Comparison of ENCODE assay signal across 27 cellular contexts in genomic region chr19:45814166-45814780, GRCh38. TPM values are rescaled to one million over a fixed set of nuclear protein-coding genes. Genes with fewer than 3 reads are reported as not detected.
DNase-seq lines count a peak whose midpoint lies in the region; ATAC-seq and TF ChIP-seq lines count a peak whose summit lies in the region.
"Had no signal": no experiment of that assay in that cellular context is flagged by ENCODE, and none has a peak within 500 bp of the region (broad histone marks: within the 10 kb centered on the region; RNA-seq: fewer than 3 reads in every experiment).

No MANE protein-coding gene starts in this region.

- H3K27me3 ChIP-seq in H7 (ENCODE audit: control insufficient read depth, insufficient read depth, low read length) (no peaks in the 10 kb centered on the region; the same call in 1 of the 2 replicates), parathyroid adenoma (ENCODE audit: control insufficient read depth, insufficient read depth, low read length) (no peaks in the 10 kb centered on the region)
- H3K27me3 ChIP-seq: adrenal gland, Peyer's patch, upper lobe of left lung had no signal

- no peaks in the 10 kb centered on the region for H3K36me3 ChIP-seq in H7 (replicated peaks; ENCODE audit: control insufficient read depth, insufficient read depth, low read length)
- no peaks in the 10 kb centered on the region for H3K36me3 ChIP-seq in parathyroid adenoma (ENCODE audit: control insufficient read depth, insufficient read depth, low read length)
- H3K36me3 ChIP-seq: adrenal gland had no signal

- H3K4me3 ChIP-seq in H7 (ENCODE audit: insufficient read depth, low read depth, low read length) (peak overlapping the region; percentile 78; the same call in 1 of the 2 replicates), iPS-11a (ENCODE audit: low read depth, low read length) (peak overlapping the region; percentile 43), parathyroid adenoma (ENCODE audit: low read depth, low read length) (peak overlapping the region; percentile 74)
- H3K4me3 ChIP-seq: adrenal gland had no signal

- H3K9me3 ChIP-seq in parathyroid adenoma (ENCODE audit: control insufficient read depth, low read length): no peaks in the 10 kb centered on the region
- H3K9me3 ChIP-seq: adrenal gland, lower lobe of right lung, Peyer's patch, upper lobe of left lung had no signal

- H2AFZ ChIP-seq in parathyroid adenoma: no peak overlapping the region

- H3K4me2 ChIP-seq in parathyroid adenoma (ENCODE audit: low read length): peak overlapping the region; percentile 90

- H3K4me1 ChIP-seq in parathyroid adenoma: no peaks in the 10 kb centered on the region

- H3K79me2 ChIP-seq in parathyroid adenoma: no peaks in the 10 kb centered on the region

- ATAC-seq in GM18907 (IDR thresholded peaks at IDR 0.05; ENCODE audit: unreplicated experiment) (no peak), GM21367 (IDR thresholded peaks at IDR 0.05; ENCODE audit: unreplicated experiment) (no peak)
- ATAC-seq: lower lobe of right lung; SK-N-SH treated with all-trans-retinoic acid at 6 μM for 48 hours; stimulated activated naive CD8-positive, alpha-beta T cell treated with anti-CD3 and anti-CD28 coated beads, Interleukin-15, amount 100 ng/mL, for 72 hours had no signal

- no peak overlapping the region for H3K4me3 Mint-ChIP-seq in activated naive CD8-positive, alpha-beta T cell treated with anti-CD3 and anti-CD28 coated beads for 36 hours
- H3K4me3 Mint-ChIP-seq in progenitor cell of endocrine pancreas (ENCODE audit: low read depth): no peak overlapping the region
- H3K4me3 Mint-ChIP-seq: stimulated activated naive CD8-positive, alpha-beta T cell treated with anti-CD3 and anti-CD28 coated beads, Interleukin-15, amount 100 ng/mL, for 72 hours had no signal

- no peak overlapping the region for H3K27ac ChIP-seq in parathyroid adenoma
- H3K27ac ChIP-seq: adrenal gland, HL-60, lower lobe of right lung, Peyer's patch, upper lobe of left lung had no signal

- no peak overlapping the region for H3K9ac ChIP-seq in parathyroid adenoma

- H3K9me3 Mint-ChIP-seq in activated naive CD8-positive, alpha-beta T cell treated with anti-CD3 and anti-CD28 coated beads for 36 hours: no peaks in the 10 kb centered on the region
- no peaks in the 10 kb centered on the region for H3K9me3 Mint-ChIP-seq in progenitor cell of endocrine pancreas (ENCODE audit: low read depth)
- H3K9me3 Mint-ChIP-seq: immature natural killer cell; stimulated activated naive CD8-positive, alpha-beta T cell treated with anti-CD3 and anti-CD28 coated beads, Interleukin-15, amount 100 ng/mL, for 72 hours had no signal

- peaks cover 11% of the 10 kb centered on the region for H3K4me1 Mint-ChIP-seq in activated naive CD8-positive, alpha-beta T cell treated with anti-CD3 and anti-CD28 coated beads for 36 hours
- H3K4me1 Mint-ChIP-seq in progenitor cell of endocrine pancreas (ENCODE audit: low read depth): peaks cover 2% of the 10 kb centered on the region

- DNase-seq in H7 (no peak), KG1 (lab: John Stamatoyannopoulos, UW) (no peak), progenitor cell of endocrine pancreas (ENCODE audit: low spot score, unreplicated experiment) (no peak)
- no peak for DNase-seq in activated naive CD8-positive, alpha-beta T cell treated with anti-CD3 and anti-CD28 coated beads for 36 hours
- DNase-seq: activated CD4-positive, alpha-beta T cell treated with anti-CD3 and anti-CD28 coated beads for 1 hour; activated effector memory CD4-positive, alpha-beta T cell treated with Interleukin-2 at 50 U/mL for 16 hours; adrenal gland; immature natural killer cell; KBM-7; NCI-H1048; NCI-H2029 treated with DMSO at 0.1 percent for 48 hours; NCI-H446 treated with DMSO at 0.1 percent for 48 hours; Peyer's patch; stimulated activated CD4-positive, alpha-beta T cell treated with anti-CD3 and anti-CD28 coated beads, Interleukin-2, amount 100 ng/mL, for 24 hours; stimulated activated naive CD8-positive, alpha-beta T cell treated with anti-CD3 and anti-CD28 coated beads, Interleukin-15, amount 100 ng/mL, for 72 hours; T1000 had no signal

- H3K36me3 Mint-ChIP-seq in activated naive CD8-positive, alpha-beta T cell treated with anti-CD3 and anti-CD28 coated beads for 36 hours: peaks cover 2% of the 10 kb centered on the region
- no peaks in the 10 kb centered on the region for H3K36me3 Mint-ChIP-seq in progenitor cell of endocrine pancreas (ENCODE audit: insufficient read depth)
- H3K36me3 Mint-ChIP-seq: immature natural killer cell had no signal

- H3K27me3 Mint-ChIP-seq in activated naive CD8-positive, alpha-beta T cell treated with anti-CD3 and anti-CD28 coated beads for 36 hours: peaks cover 36% of the 10 kb centered on the region
- H3K27me3 Mint-ChIP-seq in progenitor cell of endocrine pancreas: peaks cover 3% of the 10 kb centered on the region

- H3K27ac Mint-ChIP-seq in activated naive CD8-positive, alpha-beta T cell treated with anti-CD3 and anti-CD28 coated beads for 36 hours: peak overlapping the region; percentile 28
- no peak overlapping the region for H3K27ac Mint-ChIP-seq in progenitor cell of endocrine pancreas
- H3K27ac Mint-ChIP-seq: B cell; immature natural killer cell; stimulated activated naive CD8-positive, alpha-beta T cell treated with anti-CD3 and anti-CD28 coated beads, Interleukin-15, amount 100 ng/mL, for 72 hours had no signal

- TF ChIP-seq CTCF in parathyroid adenoma (IDR thresholded peaks at IDR 0.05) (no peak), progenitor cell of endocrine pancreas (IDR thresholded peaks at IDR 0.05; ENCODE audit: unreplicated experiment) (no peak)

RNA-seq across cellular contexts. Expression of gene RSPH6A, which starts 0.8 kb away (rescaled TPM):
- 0.38 and 0.44 TPM in 2 replicates for total RNA-seq in H7 (2014; rRNA removed; shearing (Covaris generic))
- under 1 TPM; 0.12 to 0.21 TPM for total RNA-seq in activated naive CD8-positive, alpha-beta T cell treated with anti-CD3 and anti-CD28 coated beads for 36 hours
- total RNA-seq in progenitor cell of endocrine pancreas: 0.42 and 0.48 TPM in 2 replicates
- total RNA-seq: H4, posterior vena cava had no signal

RNA-seq across cellular contexts. Expression of gene DMWD, which starts 21.6 kb away (rescaled TPM):
- 35.9 and 47.1 TPM in 2 replicates for total RNA-seq in H7 (2014; rRNA removed; shearing (Covaris generic))
- 10 to 100 TPM; 29.5 to 30.7 TPM for total RNA-seq in activated naive CD8-positive, alpha-beta T cell treated with anti-CD3 and anti-CD28 coated beads for 36 hours
- 99.4 and 108 TPM in 2 replicates for total RNA-seq in progenitor cell of endocrine pancreas

RNA-seq across cellular contexts. Expression of gene DMPK, which starts 32.0 kb away (rescaled TPM):
- total RNA-seq in H7 (2014; rRNA removed; shearing (Covaris generic)): 6.4 and 18.8 TPM in 2 replicates
- 1 to 10 TPM; 7.3 to 8.6 TPM for total RNA-seq in activated naive CD8-positive, alpha-beta T cell treated with anti-CD3 and anti-CD28 coated beads for 36 hours
- total RNA-seq in progenitor cell of endocrine pancreas: 117 and 122 TPM in 2 replicates

RNA-seq across cellular contexts. Expression of gene SIX5, which starts 45.2 kb away (rescaled TPM):
- total RNA-seq in H7 (2014; rRNA removed; shearing (Covaris generic)): 18.7 and 22.0 TPM in 2 replicates
- 1 to 10 TPM; 1.6 to 1.7 TPM for total RNA-seq in activated naive CD8-positive, alpha-beta T cell treated with anti-CD3 and anti-CD28 coated beads for 36 hours
- 36.9 and 42.3 TPM in 2 replicates for total RNA-seq in progenitor cell of endocrine pancreas

RNA-seq across cellular contexts. Expression of gene SYMPK, which starts 48.7 kb away (rescaled TPM):
- 66.2 and 70.3 TPM in 2 replicates for total RNA-seq in H7 (2014; rRNA removed; shearing (Covaris generic))
- total RNA-seq in activated naive CD8-positive, alpha-beta T cell treated with anti-CD3 and anti-CD28 coated beads for 36 hours: 100 to 1,000 TPM; 104 to 109 TPM
- total RNA-seq in progenitor cell of endocrine pancreas: 112 and 114 TPM in 2 replicates
